ENCODE assay signal across 8 cellular contexts in the genomic region with DNA sequence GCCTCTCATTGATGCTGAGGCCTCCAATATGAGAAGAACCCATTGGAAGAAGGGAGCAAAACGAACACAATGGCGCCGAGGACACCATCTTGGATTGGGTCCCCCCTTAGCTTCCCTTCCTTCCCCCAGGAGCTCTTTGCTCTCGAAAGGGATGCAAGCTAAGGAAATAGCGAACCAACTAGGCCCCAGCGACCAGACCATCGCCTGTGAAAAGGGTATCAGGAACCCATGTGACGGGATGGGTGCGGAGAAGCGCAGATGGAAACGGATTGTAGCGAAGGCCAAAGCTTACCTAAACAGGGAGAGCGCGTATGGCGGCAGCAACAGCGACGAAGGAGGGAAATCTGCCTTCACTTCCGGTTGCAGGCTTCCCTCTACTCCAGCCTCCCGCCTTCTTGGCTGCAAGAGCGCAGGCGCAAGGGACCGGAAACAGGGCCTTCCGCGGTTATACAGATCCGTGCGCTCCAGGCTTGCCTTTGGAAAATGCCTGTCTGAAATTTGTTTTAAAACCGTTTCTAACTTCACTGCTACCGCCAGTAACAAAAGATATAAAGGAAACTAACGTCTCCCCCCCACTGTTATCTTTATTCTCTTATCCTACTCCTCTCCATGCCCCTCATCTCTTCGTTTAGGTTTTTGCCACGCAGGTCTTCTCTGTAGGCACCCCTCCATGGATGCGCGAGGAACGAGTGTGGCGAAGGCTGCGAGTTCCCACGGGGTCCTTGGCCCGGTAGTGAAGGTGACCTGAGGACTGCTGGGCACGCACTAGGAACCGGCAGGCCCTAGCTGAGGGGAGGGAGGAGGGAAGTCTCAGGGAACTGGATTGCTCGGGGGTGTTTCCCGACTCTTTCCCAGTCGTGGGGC. TPM values are rescaled to one million over a fixed set of nuclear protein-coding genes. Genes with fewer than 3 reads are reported as not detected.
A peak's percentile ranks its signal among the peaks of the same experiment; 100 is the strongest.
DNase-seq lines count a peak whose midpoint lies in the region; ATAC-seq, FAIRE-seq and TF ChIP-seq lines count a peak whose summit lies in the region.

DDX39B (minus strand) TSS at position 346 of the 864 bp plus-strand sequence. CDS start 1,471 bp downstream, outside the sequence.

- peak; percentile 73 for ATAC-seq in GM21723 (IDR thresholded peaks at IDR 0.05; ENCODE audit: unreplicated experiment)
- peak; percentile 88 for ATAC-seq in esophagus mucosa

- peak within 1 kb of the TSS; percentile 80 for H2AFZ ChIP-seq in KMS-11 (ENCODE audit: low read depth)

- TF ChIP-seq CTCF in KMS-11 (conservative IDR thresholded peaks at IDR 0.05; ENCODE audit: low read depth, low read length), result no peak

- H3K27ac ChIP-seq in KMS-11, result peak within 1 kb of the TSS; percentile 94
- peak within 1 kb of the TSS; percentile 100 for H3K27ac ChIP-seq in muscle layer of duodenum (ENCODE audit: low read length)

- no peaks in the 10 kb centered on the region for H3K9me3 ChIP-seq in muscle layer of duodenum (ENCODE audit: control insufficient read depth in 1 of 2, low read length in 2 of 2)

- H3K4me3 ChIP-seq in KMS-11 (IDR thresholded peaks at IDR 0.05; ENCODE audit: insufficient read depth, low read depth, low read length) (no peak within 1 kb of the TSS), muscle layer of duodenum (ENCODE audit: low read depth in 1 of 2, low read length in 2 of 2) (peak within 1 kb of the TSS; percentile 88 to 99)

- peaks cover 24% of the 10 kb centered on the region for H4K20me1 ChIP-seq in KMS-11 (ENCODE audit: insufficient read depth)

- peak; percentile 56 for FAIRE-seq in RCC 7860 (lab: Jason Lieb, UNC)

- peaks cover 17% of the 10 kb centered on the region; the same call in 1 of the 2 replicates for H3K36me3 ChIP-seq in KMS-11 (ENCODE audit: insufficient read depth)
- H3K36me3 ChIP-seq in muscle layer of duodenum (ENCODE audit: control insufficient read depth in 1 of 2, insufficient read depth in 2 of 2, low read length in 2 of 2), result peaks cover 21 to 31% of the 10 kb centered on the region in 2 donors

- H3K9ac ChIP-seq in KMS-11, result peak within 1 kb of the TSS; percentile 95

- DNase-seq in DMS153 treated with DMSO at 0.1 percent for 48 hours (lab: John Stamatoyannopoulos, UW; ENCODE audit: unreplicated experiment) (peak; percentile 97), RCC 7860 (ENCODE audit: low spot score) (peak; percentile 90)
- DNase-seq in activated T-cell treated with anti-CD3 and anti-CD28 coated beads, Interleukin-2, amount 50 U/mL, for 48 hours, result peak; percentile 93 to 94
- DNase-seq in stimulated activated CD8-positive, alpha-beta memory T cell treated with anti-CD3 and anti-CD28 coated beads, Interleukin-7, amount 100 ng/mL, for 24 hours (ENCODE audit: low read depth), result peak; percentile 82

- H3K4me1 ChIP-seq in KMS-11 (ENCODE audit: low read depth, poor library complexity, severe bottlenecking), result peaks cover 35% of the 10 kb centered on the region
- peaks cover 25 to 30% of the 10 kb centered on the region in 2 donors for H3K4me1 ChIP-seq in muscle layer of duodenum (ENCODE audit: control insufficient read depth in 1 of 2, insufficient read depth in 2 of 2, low read length in 2 of 2)

- H3K27me3 ChIP-seq in KMS-11 (ENCODE audit: insufficient read depth, low read depth) (no peaks in the 10 kb centered on the region), muscle layer of duodenum (ENCODE audit: low read depth, low read length) (no peaks in the 10 kb centered on the region)

- peaks cover 59% of the 10 kb centered on the region for H3K79me2 ChIP-seq in KMS-11 (ENCODE audit: insufficient read depth, low read depth)

- H3K4me2 ChIP-seq in KMS-11, result peak within 1 kb of the TSS; percentile 99

RNA-seq across cellular contexts. Expression of gene DDX39B, which starts in this region (rescaled TPM):
- 174 TPM for total RNA-seq in esophagus mucosa
